8 cellular contexts compared by ENCODE assay signal in the genomic region with DNA sequence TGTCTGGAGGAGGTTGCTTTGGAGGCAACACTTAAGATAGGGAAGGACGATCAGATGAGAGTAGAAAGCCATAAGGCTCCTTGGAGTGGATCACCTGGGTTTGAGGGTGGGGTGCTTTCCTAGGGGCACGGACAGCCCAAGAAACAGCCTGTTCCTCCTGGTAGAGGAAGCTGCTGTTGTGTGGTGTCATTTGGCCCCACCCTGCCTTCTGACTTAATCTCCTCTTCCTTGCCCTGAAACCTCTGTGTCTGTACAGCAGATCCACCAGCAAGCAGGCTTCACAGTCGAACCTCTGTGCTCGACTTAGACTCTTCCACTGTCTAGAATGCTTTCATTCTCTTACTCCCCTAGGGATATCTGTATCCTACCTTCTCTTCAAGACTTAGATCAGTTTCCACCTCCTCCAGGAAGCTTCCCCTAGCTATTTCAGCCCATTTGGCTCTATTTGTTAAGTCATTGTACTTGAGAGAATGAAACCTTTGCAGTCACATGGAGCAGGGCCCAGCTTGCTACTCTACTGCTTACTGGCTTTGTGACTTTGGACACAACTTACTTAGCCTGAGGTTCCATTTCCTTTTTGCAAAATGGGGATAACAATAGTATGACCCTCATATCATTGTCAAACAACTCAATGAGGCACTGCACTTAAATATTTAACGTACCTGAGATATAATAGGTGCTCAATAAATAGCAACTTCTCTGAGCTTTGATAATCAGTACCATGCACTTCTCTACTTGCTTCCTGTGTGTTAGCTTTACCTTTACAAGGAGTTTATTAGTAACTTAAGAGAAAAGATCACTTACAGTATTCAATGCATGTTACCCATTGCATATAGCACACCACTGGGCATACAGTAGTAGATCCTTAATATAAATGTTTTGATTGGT. TPM values are rescaled to one million over a fixed set of nuclear protein-coding genes. Genes with fewer than 3 reads are reported as not detected.
DNase-seq lines count a peak whose midpoint lies in the region; ATAC-seq, FAIRE-seq and TF ChIP-seq lines count a peak whose summit lies in the region.

No MANE protein-coding gene starts in this region.

- H2BK5ac ChIP-seq in H9 (ENCODE audit: insufficient read length, low read length): no peak overlapping the region

- no peak overlapping the region for H2AK5ac ChIP-seq in H9 (ENCODE audit: insufficient read length, low read length)

- H3K18ac ChIP-seq in H9 (ENCODE audit: insufficient read length, low read depth, low read length): no peak overlapping the region

- H3T11ph ChIP-seq in H9 (ENCODE audit: low read length): no peak overlapping the region

- no peaks in the 10 kb centered on the region for H4K20me1 ChIP-seq in H9 (ENCODE audit: control insufficient read depth, insufficient read depth, insufficient read length)

- H3K79me2 ChIP-seq in H9 (ENCODE audit: insufficient read depth, low read length): no peaks in the 10 kb centered on the region

- peak overlapping the region in 1 of 2 donors; percentile 22 for H3K27ac ChIP-seq in small intestine (ENCODE audit: low read depth in 1 of 2, low read length in 1 of 2)
- H3K27ac ChIP-seq in H9 (ENCODE audit: insufficient read length, low read depth, low read length): no peak overlapping the region

- no peak overlapping the region for H3K23ac ChIP-seq in H9 (ENCODE audit: insufficient read length, low read depth, low read length)

- ATAC-seq in GM21825 (IDR thresholded peaks at IDR 0.05; ENCODE audit: unreplicated experiment) (no peak), HG03342 (IDR thresholded peaks at IDR 0.05; ENCODE audit: unreplicated experiment) (no peak)

- no peak overlapping the region for H2BK20ac ChIP-seq in H9 (ENCODE audit: low read depth, low read length, poor library complexity, severe bottlenecking)

- no peaks in the 10 kb centered on the region for H3K9me3 ChIP-seq in small intestine (ENCODE audit: control insufficient read depth, low read depth)
- H3K9me3 ChIP-seq in H9 (ENCODE audit: control insufficient read depth, low read depth, low read length): no peaks in the 10 kb centered on the region

- no peaks in the 10 kb centered on the region for H3K79me1 ChIP-seq in H9 (ENCODE audit: insufficient read depth, low read depth, low read length, poor library complexity, severe bottlenecking)

- no peak overlapping the region for H3K9ac ChIP-seq in H9 (ENCODE audit: extremely low read depth, insufficient read length, low read length)

- no peak overlapping the region for H2BK120ac ChIP-seq in H9 (ENCODE audit: low read depth, low read length, poor library complexity, severe bottlenecking)

- H3K23me2 ChIP-seq in H9 (ENCODE audit: insufficient read length, low read depth, low read length, poor library complexity, severe bottlenecking): peaks cover 30% of the 10 kb centered on the region

- peak overlapping the region; percentile 69 for H3K4me3 ChIP-seq in HFF-Myc (replicated peaks; ENCODE audit: low read depth, low read length)
- H3K4me3 ChIP-seq in small intestine (ENCODE audit: low read depth in 1 of 2, low read length in 2 of 2): no peak overlapping the region

- no peak overlapping the region for H2BK12ac ChIP-seq in H9 (ENCODE audit: insufficient read length, low read depth, low read length)

- H3K4ac ChIP-seq in H9 (ENCODE audit: low read depth, low read length): no peak overlapping the region

- WGBS in small intestine, 3 donors: 62 to 76% (median 68%) methylated on average over 5 of the region's 5 CpGs
- no CpG with 5 or more reads among the region's 5 CpGs for WGBS in H9 (ENCODE audit: extremely low coverage, insufficient read length, low lambda C conversion rate)

- H3K4me1 ChIP-seq in small intestine (ENCODE audit: control insufficient read depth in 2 of 2, insufficient read depth in 1 of 2, low read depth in 1 of 2, low read length in 1 of 2) (peaks cover 4% of the 10 kb centered on the region in 2 donors), H9 (ENCODE audit: insufficient read depth, low read length) (no peaks in the 10 kb centered on the region; the same call in 1 of the 2 replicates)

- H3K27me3 ChIP-seq in small intestine (ENCODE audit: control insufficient read depth in 2 of 2, insufficient read depth in 2 of 2, low read length in 2 of 2) (no peaks in the 10 kb centered on the region), H9 (ENCODE audit: insufficient read depth, low read length) (peaks cover 28% of the 10 kb centered on the region)

- no peak overlapping the region for H3K14ac ChIP-seq in H9 (ENCODE audit: insufficient read depth, low read length)

- no peak overlapping the region for H4K91ac ChIP-seq in H9 (ENCODE audit: insufficient read length, low read depth, low read length)

- H3K36me3 ChIP-seq in small intestine (ENCODE audit: control insufficient read depth in 2 of 2, insufficient read depth in 2 of 2, low read length in 2 of 2): no peaks in the 10 kb centered on the region

- peaks cover 33 to 37% of the 10 kb centered on the region in 2 experiments for H3K4me1 Mint-ChIP-seq in H9

- peaks cover 88% of the 10 kb centered on the region for H3K27me3 Mint-ChIP-seq in H9 (ENCODE audit: low read depth)

- no peaks in the 10 kb centered on the region; a peak in 1 of 7 replicates for H3K36me3 Mint-ChIP-seq in H9 (ENCODE audit: insufficient read depth in 1 of 3, low read depth in 3 of 3)

- H4K5ac ChIP-seq in H9 (ENCODE audit: insufficient read length, low read depth, low read length): no peak overlapping the region

- H3K56ac ChIP-seq in H9 (ENCODE audit: insufficient read length, low read depth, low read length): no peak overlapping the region

- peak overlapping the region in 1 of 2 experiments; percentile 9; a peak in 1 of 5 replicates for H3K4me3 Mint-ChIP-seq in H9

- no peak for FAIRE-seq in small intestine (lab: Jason Lieb, UNC)

- H4K8ac ChIP-seq in H9 (replicated peaks; ENCODE audit: insufficient read length, low read depth, low read length): no peak overlapping the region

- peaks cover 0 to 2% of the 10 kb centered on the region in 2 experiments; a peak in 3 of 5 replicates for H3K9me3 Mint-ChIP-seq in H9

- H2BK15ac ChIP-seq in H9 (ENCODE audit: low read depth, low read length): no peak overlapping the region

- DNase-seq in HFF-Myc (ENCODE audit: extremely low read depth, low read depth) (no peak), T-helper 22 cell (ENCODE audit: low read depth) (peak; percentile 31), small intestine (peak; percentile 64), H9 (no peak), NCI-H748 treated with DMSO at 0.1 percent for 48 hours (lab: John Stamatoyannopoulos, UW) (no peak)
- peak; percentile 7 for DNase-seq in effector CD8-positive, alpha-beta T cell (lab: John Stamatoyannopoulos, UW)

- H2AFZ ChIP-seq in H9 (ENCODE audit: low read length): no peak overlapping the region

- H3K27ac Mint-ChIP-seq in H9: 0 out of 7 replicates have a peak overlapping the region, but pooled peaks of 1 of the 3 experiments have one; percentile 19

- TF ChIP-seq CTCF in HFF-Myc (IDR thresholded peaks at IDR 0.05; ENCODE audit: low read depth, low read length, missing control alignments): no peak
- TF ChIP-seq CTCF in H9 (conservative IDR thresholded peaks at IDR 0.05): no peak

- no peak overlapping the region for H3K4me2 ChIP-seq in H9 (ENCODE audit: insufficient read depth, insufficient read length, low read length)

RNA-seq across cellular contexts. Expression of a gene that starts 5.0 kb away (rescaled TPM):
- polyA plus RNA-seq in small intestine: 10 to 100 TPM; 12.0 to 19.2 (median 16.8) TPM
- total RNA-seq in H9 (2021): 5.6 TPM in 2 replicates

Comparison
In these comparisons a context has a peak if more than half of its experiments do, and no peak if none do; other contexts are left out.
1. DNase-seq: peak in T-helper 22 cell (single experiment), effector CD8-positive, alpha-beta T cell (single experiment) and small intestine (single experiment); none in HFF-Myc (single experiment), H9 (single experiment) and NCI-H748 treated with DMSO at 0.1 percent for 48 hours (single experiment).